ENCODE assay signal across 1 cellular context in the genomic region with DNA sequence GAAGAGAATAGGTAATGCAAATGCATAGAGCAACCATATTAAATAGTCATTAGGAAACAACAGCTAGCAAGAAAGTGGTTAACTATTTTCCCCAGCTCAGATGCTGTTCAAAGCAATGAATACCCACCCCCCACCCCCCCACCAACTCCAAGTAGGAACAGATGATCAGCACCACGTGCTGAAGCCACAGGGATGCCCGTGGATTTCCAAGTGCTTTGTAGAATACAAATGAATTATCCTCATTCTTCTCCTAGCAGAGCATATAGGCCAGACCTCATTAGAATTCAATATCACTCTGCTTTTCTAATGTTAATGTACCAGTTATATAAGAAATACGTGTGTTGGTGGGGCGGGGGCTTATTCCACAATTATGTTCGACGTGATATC.
TF ChIP-seq lines count a peak whose summit lies in the region.

No MANE protein-coding gene starts in this region.

TF ChIP-seq in WTC11, 78 proteins besides CTCF, POLR2A, EP300 and RAD21 (continued from another document):
- TF ChIP-seq, protein P1, sequence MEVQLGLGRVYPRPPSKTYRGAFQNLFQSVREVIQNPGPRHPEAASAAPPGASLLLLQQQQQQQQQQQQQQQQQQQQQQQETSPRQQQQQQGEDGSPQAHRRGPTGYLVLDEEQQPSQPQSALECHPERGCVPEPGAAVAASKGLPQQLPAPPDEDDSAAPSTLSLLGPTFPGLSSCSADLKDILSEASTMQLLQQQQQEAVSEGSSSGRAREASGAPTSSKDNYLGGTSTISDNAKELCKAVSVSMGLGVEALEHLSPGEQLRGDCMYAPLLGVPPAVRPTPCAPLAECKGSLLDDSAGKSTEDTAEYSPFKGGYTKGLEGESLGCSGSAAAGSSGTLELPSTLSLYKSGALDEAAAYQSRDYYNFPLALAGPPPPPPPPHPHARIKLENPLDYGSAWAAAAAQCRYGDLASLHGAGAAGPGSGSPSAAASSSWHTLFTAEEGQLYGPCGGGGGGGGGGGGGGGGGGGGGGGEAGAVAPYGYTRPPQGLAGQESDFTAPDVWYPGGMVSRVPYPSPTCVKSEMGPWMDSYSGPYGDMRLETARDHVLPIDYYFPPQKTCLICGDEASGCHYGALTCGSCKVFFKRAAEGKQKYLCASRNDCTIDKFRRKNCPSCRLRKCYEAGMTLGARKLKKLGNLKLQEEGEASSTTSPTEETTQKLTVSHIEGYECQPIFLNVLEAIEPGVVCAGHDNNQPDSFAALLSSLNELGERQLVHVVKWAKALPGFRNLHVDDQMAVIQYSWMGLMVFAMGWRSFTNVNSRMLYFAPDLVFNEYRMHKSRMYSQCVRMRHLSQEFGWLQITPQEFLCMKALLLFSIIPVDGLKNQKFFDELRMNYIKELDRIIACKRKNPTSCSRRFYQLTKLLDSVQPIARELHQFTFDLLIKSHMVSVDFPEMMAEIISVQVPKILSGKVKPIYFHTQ (CRISPR knock-in tag; IDR thresholded peaks at IDR 0.05) = no peak
- TF ChIP-seq, protein P2, sequence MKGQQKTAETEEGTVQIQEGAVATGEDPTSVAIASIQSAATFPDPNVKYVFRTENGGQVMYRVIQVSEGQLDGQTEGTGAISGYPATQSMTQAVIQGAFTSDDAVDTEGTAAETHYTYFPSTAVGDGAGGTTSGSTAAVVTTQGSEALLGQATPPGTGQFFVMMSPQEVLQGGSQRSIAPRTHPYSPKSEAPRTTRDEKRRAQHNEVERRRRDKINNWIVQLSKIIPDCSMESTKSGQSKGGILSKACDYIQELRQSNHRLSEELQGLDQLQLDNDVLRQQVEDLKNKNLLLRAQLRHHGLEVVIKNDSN (CRISPR knock-in tag; IDR thresholded peaks at IDR 0.05) = no peak
- no peak for TF ChIP-seq NR2C2 (CRISPR knock-in tag; IDR thresholded peaks at IDR 0.05)
- TF ChIP-seq, protein P3, sequence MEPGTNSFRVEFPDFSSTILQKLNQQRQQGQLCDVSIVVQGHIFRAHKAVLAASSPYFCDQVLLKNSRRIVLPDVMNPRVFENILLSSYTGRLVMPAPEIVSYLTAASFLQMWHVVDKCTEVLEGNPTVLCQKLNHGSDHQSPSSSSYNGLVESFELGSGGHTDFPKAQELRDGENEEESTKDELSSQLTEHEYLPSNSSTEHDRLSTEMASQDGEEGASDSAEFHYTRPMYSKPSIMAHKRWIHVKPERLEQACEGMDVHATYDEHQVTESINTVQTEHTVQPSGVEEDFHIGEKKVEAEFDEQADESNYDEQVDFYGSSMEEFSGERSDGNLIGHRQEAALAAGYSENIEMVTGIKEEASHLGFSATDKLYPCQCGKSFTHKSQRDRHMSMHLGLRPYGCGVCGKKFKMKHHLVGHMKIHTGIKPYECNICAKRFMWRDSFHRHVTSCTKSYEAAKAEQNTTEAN (CRISPR knock-in tag; IDR thresholded peaks at IDR 0.05) = no peak
- no peak for TF ChIP-seq NR1H2 (CRISPR knock-in tag; IDR thresholded peaks at IDR 0.05)
- TF ChIP-seq CREB1 (CRISPR knock-in tag; IDR thresholded peaks at IDR 0.05) = no peak
- TF ChIP-seq CREM (CRISPR knock-in tag; IDR thresholded peaks at IDR 0.05) = no peak
- TF ChIP-seq, protein P4, sequence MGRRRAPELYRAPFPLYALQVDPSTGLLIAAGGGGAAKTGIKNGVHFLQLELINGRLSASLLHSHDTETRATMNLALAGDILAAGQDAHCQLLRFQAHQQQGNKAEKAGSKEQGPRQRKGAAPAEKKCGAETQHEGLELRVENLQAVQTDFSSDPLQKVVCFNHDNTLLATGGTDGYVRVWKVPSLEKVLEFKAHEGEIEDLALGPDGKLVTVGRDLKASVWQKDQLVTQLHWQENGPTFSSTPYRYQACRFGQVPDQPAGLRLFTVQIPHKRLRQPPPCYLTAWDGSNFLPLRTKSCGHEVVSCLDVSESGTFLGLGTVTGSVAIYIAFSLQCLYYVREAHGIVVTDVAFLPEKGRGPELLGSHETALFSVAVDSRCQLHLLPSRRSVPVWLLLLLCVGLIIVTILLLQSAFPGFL (CRISPR knock-in tag; IDR thresholded peaks at IDR 0.05; ENCODE audit: borderline replicate concordance) = no peak
- TF ChIP-seq, protein P5, sequence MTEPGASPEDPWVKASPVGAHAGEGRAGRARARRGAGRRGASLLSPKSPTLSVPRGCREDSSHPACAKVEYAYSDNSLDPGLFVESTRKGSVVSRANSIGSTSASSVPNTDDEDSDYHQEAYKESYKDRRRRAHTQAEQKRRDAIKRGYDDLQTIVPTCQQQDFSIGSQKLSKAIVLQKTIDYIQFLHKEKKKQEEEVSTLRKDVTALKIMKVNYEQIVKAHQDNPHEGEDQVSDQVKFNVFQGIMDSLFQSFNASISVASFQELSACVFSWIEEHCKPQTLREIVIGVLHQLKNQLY (CRISPR knock-in tag; IDR thresholded peaks at IDR 0.05) = no peak
